ENCODE assay signal across 5 cellular contexts in genomic region chrX:153727108-153727931, GRCh38. TPM values are rescaled to one million over a fixed set of nuclear protein-coding genes. Genes with fewer than 3 reads are reported as not detected.
DNase-seq lines count a peak whose midpoint lies in the region; ATAC-seq and TF ChIP-seq lines count a peak whose summit lies in the region.

No MANE protein-coding gene starts in this region.

- WGBS in adrenal gland, 4 donors, result 19 to 61% (median 47%) methylated on average over 17 to 23 of the region's 23 CpGs; no CpG with 5 or more reads in 1 of the 4 donors

- H3K36me3 ChIP-seq in KOPT-K1 (ENCODE audit: insufficient read depth, low read length) (peaks cover 26% of the 10 kb centered on the region), adrenal gland (replicated peaks in 1 of 2) (no peaks in the 10 kb centered on the region)

- H3K27ac ChIP-seq in KOPT-K1 (ENCODE audit: low read depth, low read length, poor library complexity, severe bottlenecking) (peak overlapping the region; percentile 87), adrenal gland (peak overlapping the region; percentile 54 to 96 (median 86))

- no peak for ATAC-seq in HG03469 (IDR thresholded peaks at IDR 0.05; ENCODE audit: unreplicated experiment)
- ATAC-seq in GM19328 (IDR thresholded peaks at IDR 0.05; ENCODE audit: unreplicated experiment), result no peak

- H3K9me3 ChIP-seq in KOPT-K1 (ENCODE audit: insufficient read depth, low read length, poor library complexity, severe bottlenecking) (no peaks in the 10 kb centered on the region), adrenal gland (replicated peaks in 1 of 3) (no peaks in the 10 kb centered on the region)

- TF ChIP-seq POLR2A in adrenal gland (IDR thresholded peaks at IDR 0.05), result no peak

- no peaks in the 10 kb centered on the region for H3K27me3 ChIP-seq in adrenal gland

- peak; percentile 57 to 81 (median 80) for DNase-seq in adrenal gland
- DNase-seq in middle frontal gyrus (ENCODE audit: extremely low spot score, low spot score), result peak; percentile 68

- H3K4me1 ChIP-seq in adrenal gland (replicated peaks in 1 of 2), result peaks cover 39 to 41% of the 10 kb centered on the region in 2 donors

- TF ChIP-seq CTCF in adrenal gland (IDR thresholded peaks at IDR 0.05), result no peak

- intact Hi-C loops in adrenal gland (cut with DNase I), result no loop called here

- H3K4me3 ChIP-seq in adrenal gland, result peak overlapping the region in 1 of 4 donors; percentile 18

RNA-seq across cellular contexts. Expression of gene ABCD1, which starts 2.7 kb away (rescaled TPM):
- total RNA-seq in adrenal gland, result 10 to 100 TPM; 36.5 to 78.0 (median 53.4) TPM
- 10 to 100 TPM; 29.7 to 58.6 (median 42.3) TPM for polyA plus RNA-seq in adrenal gland

RNA-seq across cellular contexts. Expression of gene BCAP31, which starts 3.1 kb away (rescaled TPM):
- 100 to 1,000 TPM; 168 to 343 (median 277) TPM for total RNA-seq in adrenal gland
- 100 to 1,000 TPM; 121 to 274 (median 218) TPM for polyA plus RNA-seq in adrenal gland

RNA-seq across cellular contexts. Expression of gene PLXNB3, which starts 36.7 kb away (rescaled TPM):
- total RNA-seq in adrenal gland, result 100 to 1,000 TPM in 1 of 8 donors, 10 to 100 TPM in 7; 31.2 to 103 (median 41.4) TPM
- 100 to 1,000 TPM in 1 of 3 donors, 10 to 100 TPM in 2; 21.7 to 119 (median 87.3) TPM for polyA plus RNA-seq in adrenal gland

RNA-seq across cellular contexts. Expression of gene SLC6A8, which starts 39.6 kb away (rescaled TPM):
- total RNA-seq in adrenal gland, result 100 to 1,000 TPM in 4 of 8 donors, 10 to 100 TPM in 4; 37.2 to 136 (median 92.7) TPM
- polyA plus RNA-seq in adrenal gland, result 100 to 1,000 TPM in 1 of 3 donors, 10 to 100 TPM in 2; 51.8 to 118 (median 63.0) TPM

RNA-seq across cellular contexts. Expression of gene SRPK3, which starts 53.5 kb away (rescaled TPM):
- total RNA-seq in adrenal gland, result 1 to 10 TPM in 4 of 8 donors, under 1 TPM in 3, not detected in 1; 0.14 to 2.9 (median 1.2) TPM
- 10 to 100 TPM in 1 of 3 donors, 1 to 10 TPM in 1, under 1 TPM in 1; 0.31 to 20.5 (median 4.9) TPM for polyA plus RNA-seq in adrenal gland
